Comparison of ENCODE assay signal across 16 cellular contexts in the genomic region with DNA sequence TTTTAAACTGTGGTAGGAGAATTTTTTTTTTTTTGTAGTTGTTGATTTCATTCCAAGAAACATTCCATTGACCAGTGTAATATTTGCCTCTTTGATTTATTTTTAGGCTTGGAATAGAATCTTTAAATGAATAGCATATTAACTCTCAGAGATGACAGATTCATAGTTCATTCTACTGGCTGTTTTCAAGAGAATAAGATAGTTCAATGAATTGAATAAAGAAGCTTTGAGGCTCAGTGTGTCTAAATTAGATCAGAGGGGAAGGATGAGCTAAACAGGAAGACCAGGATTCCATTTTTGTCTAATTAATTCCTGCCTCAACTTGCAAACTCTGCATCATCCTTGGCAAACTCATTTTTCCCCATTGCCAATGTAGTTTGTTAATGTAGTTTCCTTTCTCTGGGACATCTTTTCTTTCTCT.
DNase-seq lines count a peak whose midpoint lies in the region; ATAC-seq and TF ChIP-seq lines count a peak whose summit lies in the region.
"Had no signal": no experiment of that assay in that cellular context is flagged by ENCODE, and none has a peak within 500 bp of the region (broad histone marks: within the 10 kb centered on the region; RNA-seq: fewer than 3 reads in every experiment).

No MANE protein-coding gene starts in this region.

- H3K27ac ChIP-seq in brain microvascular endothelial cell = peak overlapping the region; percentile 55
- no peak overlapping the region for H3K27ac ChIP-seq in right cardiac atrium (ENCODE audit: low read length)
- H3K27ac ChIP-seq: spleen had no signal

- DNase-seq in GM04503 (ENCODE audit: low read depth) = peak; percentile 70
- no peak for DNase-seq in brain microvascular endothelial cell
- peak; percentile 10 for DNase-seq in foreskin melanocyte
- no peak for DNase-seq in right cardiac atrium
- no peak for DNase-seq in natural killer cell treated with Interleukin-12 subunit alpha and Interleukin-12 subunit beta and Interleukin-15 and Interleukin-18, amount 100 ng/mL, for 72 hours (ENCODE audit: low spot score)
- no peak for DNase-seq in GM19238 (ENCODE audit: insufficient read length, low spot score)
- DNase-seq: activated naive CD8-positive, alpha-beta T cell treated with anti-CD3 and anti-CD28 coated beads, Interleukin-2, amount 50 U/mL, for 24 hours; CD4-positive, alpha-beta memory T cell; naive thymus-derived CD8-positive, alpha-beta T cell; NCI-H345; spleen; T-helper 17 cell; tibial artery had no signal

- H3K36me3 Mint-ChIP-seq in natural killer cell treated with Interleukin-12 subunit alpha and Interleukin-12 subunit beta and Interleukin-15 and Interleukin-18, amount 100 ng/mL, for 72 hours = no peaks in the 10 kb centered on the region
- H3K36me3 Mint-ChIP-seq: CD4-positive, alpha-beta memory T cell; naive thymus-derived CD8-positive, alpha-beta T cell; WTC11 had no signal

- no peak overlapping the region for H3K4me3 Mint-ChIP-seq in natural killer cell treated with Interleukin-12 subunit alpha and Interleukin-12 subunit beta and Interleukin-15 and Interleukin-18, amount 100 ng/mL, for 72 hours
- H3K4me3 Mint-ChIP-seq: activated naive CD8-positive, alpha-beta T cell treated with anti-CD3 and anti-CD28 coated beads, Interleukin-2, amount 50 U/mL, for 24 hours; CD4-positive, alpha-beta memory T cell; naive thymus-derived CD8-positive, alpha-beta T cell; T-helper 17 cell; WTC11 had no signal

- ATAC-seq in right cardiac atrium = no peak
- no peak for ATAC-seq in natural killer cell treated with Interleukin-12 subunit alpha and Interleukin-12 subunit beta and Interleukin-15 and Interleukin-18, amount 100 ng/mL, for 72 hours
- ATAC-seq in HG03108 (IDR thresholded peaks at IDR 0.05; ENCODE audit: unreplicated experiment) = no peak
- ATAC-seq: activated naive CD8-positive, alpha-beta T cell treated with anti-CD3 and anti-CD28 coated beads, Interleukin-2, amount 50 U/mL, for 24 hours; naive thymus-derived CD8-positive, alpha-beta T cell; T-helper 17 cell; WTC11 had no signal

- no peaks in the 10 kb centered on the region for H3K27me3 Mint-ChIP-seq in natural killer cell treated with Interleukin-12 subunit alpha and Interleukin-12 subunit beta and Interleukin-15 and Interleukin-18, amount 100 ng/mL, for 72 hours
- H3K27me3 Mint-ChIP-seq: activated naive CD8-positive, alpha-beta T cell treated with anti-CD3 and anti-CD28 coated beads, Interleukin-2, amount 50 U/mL, for 24 hours; CD4-positive, alpha-beta memory T cell; naive thymus-derived CD8-positive, alpha-beta T cell; progenitor cell of endocrine pancreas; T-helper 17 cell had no signal

- H3K9me3 Mint-ChIP-seq in natural killer cell treated with Interleukin-12 subunit alpha and Interleukin-12 subunit beta and Interleukin-15 and Interleukin-18, amount 100 ng/mL, for 72 hours = peaks cover 6% of the 10 kb centered on the region
- H3K9me3 Mint-ChIP-seq: activated naive CD8-positive, alpha-beta T cell treated with anti-CD3 and anti-CD28 coated beads, Interleukin-2, amount 50 U/mL, for 24 hours; WTC11 had no signal

- H3K4me1 ChIP-seq in right cardiac atrium (ENCODE audit: control insufficient read depth, insufficient read depth, low read length) = no peaks in the 10 kb centered on the region
- H3K4me1 ChIP-seq: spleen had no signal

- H3K4me3 ChIP-seq in brain microvascular endothelial cell (ENCODE audit: low read depth, low read length) = no peak overlapping the region
- no peak overlapping the region for H3K4me3 ChIP-seq in right cardiac atrium (ENCODE audit: low read length)
- H3K4me3 ChIP-seq: spleen, tibial artery had no signal

- no peaks in the 10 kb centered on the region for H3K4me1 Mint-ChIP-seq in natural killer cell treated with Interleukin-12 subunit alpha and Interleukin-12 subunit beta and Interleukin-15 and Interleukin-18, amount 100 ng/mL, for 72 hours (ENCODE audit: low read depth in 2 of 2)
- H3K4me1 Mint-ChIP-seq: activated naive CD8-positive, alpha-beta T cell treated with anti-CD3 and anti-CD28 coated beads, Interleukin-2, amount 50 U/mL, for 24 hours; CD4-positive, alpha-beta memory T cell; naive thymus-derived CD8-positive, alpha-beta T cell; T-helper 17 cell had no signal

- H3K27me3 ChIP-seq in brain microvascular endothelial cell (replicated peaks) (no peaks in the 10 kb centered on the region), right cardiac atrium (ENCODE audit: control insufficient read depth, insufficient read depth) (no peaks in the 10 kb centered on the region)
- H3K27me3 ChIP-seq: spleen, tibial artery had no signal

- H3K36me3 ChIP-seq in brain microvascular endothelial cell (replicated peaks) = no peaks in the 10 kb centered on the region
- H3K36me3 ChIP-seq: spleen, tibial artery had no signal

- intact Hi-C loops in right cardiac atrium (cut with DNase I) = no loop called here

- no peak for TF ChIP-seq CTCF in brain microvascular endothelial cell (IDR thresholded peaks at IDR 0.05; ENCODE audit: low read depth, low read length, missing control alignments)

- in situ Hi-C loops in brain microvascular endothelial cell (cut with HindIII; ENCODE audit: low pct_ligation_motif_present, low sequenced_read_pairs) = no loop called here

- H3K9me3 ChIP-seq in right cardiac atrium (ENCODE audit: control insufficient read depth, low read length) = no peaks in the 10 kb centered on the region
- H3K9me3 ChIP-seq: tibial artery had no signal

- H3K27ac Mint-ChIP-seq in natural killer cell treated with Interleukin-12 subunit alpha and Interleukin-12 subunit beta and Interleukin-15 and Interleukin-18, amount 100 ng/mL, for 72 hours = no peak overlapping the region
- H3K27ac Mint-ChIP-seq: activated naive CD8-positive, alpha-beta T cell treated with anti-CD3 and anti-CD28 coated beads, Interleukin-2, amount 50 U/mL, for 24 hours; CD4-positive, alpha-beta memory T cell; naive thymus-derived CD8-positive, alpha-beta T cell; progenitor cell of endocrine pancreas; T-helper 17 cell; WTC11 had no signal

Comparison
In these comparisons a context has a peak if more than half of its experiments do, and no peak if none do; other contexts are left out.
1. DNase-seq: peak in GM04503 (single experiment) and foreskin melanocyte (single experiment); none in brain microvascular endothelial cell (single experiment), right cardiac atrium (0 of 3), natural killer cell treated with Interleukin-12 subunit alpha and Interleukin-12 subunit beta and Interleukin-15 and Interleukin-18, amount 100 ng/mL, for 72 hours (single experiment) and GM19238 (single experiment).